Comparison of ENCODE assay signal across 11 cellular contexts in the genomic region with DNA sequence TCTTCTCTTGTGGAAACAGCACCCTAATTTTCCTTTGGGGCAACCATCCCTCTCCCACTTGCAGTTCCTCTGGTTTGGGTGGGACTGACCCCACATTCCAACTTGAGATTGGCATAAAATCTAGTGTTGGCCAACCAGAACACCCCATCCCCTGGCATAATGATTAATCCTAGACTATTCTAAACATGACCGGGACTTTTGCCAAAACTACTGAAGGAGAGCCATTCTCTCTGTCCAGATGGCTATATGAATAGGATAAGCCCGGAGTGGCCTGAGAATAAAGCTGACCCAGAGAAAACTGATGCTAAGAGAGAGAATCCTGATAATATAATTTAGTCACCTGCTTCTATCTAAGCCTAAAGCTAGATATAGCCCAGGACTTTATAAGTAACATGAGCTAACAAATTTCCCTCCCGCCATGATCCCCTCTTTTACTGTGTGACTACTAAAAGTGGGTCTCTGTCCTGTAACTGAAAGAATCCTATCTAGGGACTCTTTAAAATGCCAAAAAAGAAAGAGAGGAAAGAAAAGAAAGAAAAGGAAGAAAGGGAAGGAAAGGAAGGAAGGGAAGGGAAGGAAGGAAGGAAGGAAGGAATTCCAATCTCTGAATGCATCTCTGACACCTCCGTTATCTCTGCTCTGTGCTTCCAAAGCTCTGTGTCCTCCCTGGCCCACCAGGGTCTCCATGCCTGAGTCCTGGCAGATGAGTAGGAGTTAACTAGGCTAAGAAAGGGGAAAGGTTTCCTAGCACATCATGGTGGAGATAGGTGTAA. TPM values are rescaled to one million over a fixed set of nuclear protein-coding genes. Genes with fewer than 3 reads are reported as not detected.
DNase-seq lines count a peak whose midpoint lies in the region; ATAC-seq and TF ChIP-seq lines count a peak whose summit lies in the region.
"Had no signal": no experiment of that assay in that cellular context is flagged by ENCODE, and none has a peak within 500 bp of the region (broad histone marks: within the 10 kb centered on the region; RNA-seq: fewer than 3 reads in every experiment).

No MANE protein-coding gene starts in this region.

- H3K79me2 ChIP-seq in GM23248 (ENCODE audit: insufficient read depth), result no peaks in the 10 kb centered on the region

- H3K36me3 ChIP-seq in GM23248 (ENCODE audit: low read depth) (0 out of 2 replicates have a peak, but pooled peaks cover 5% of the 10 kb centered on the region), testis (ENCODE audit: low read depth, missing control alignments) (no peaks in the 10 kb centered on the region)
- H3K36me3 ChIP-seq: suprapubic skin had no signal

- H3K4me1 ChIP-seq in GM23248 (ENCODE audit: insufficient read depth) (peaks cover 17% of the 10 kb centered on the region), testis (no peaks in the 10 kb centered on the region)
- H3K4me1 ChIP-seq: suprapubic skin had no signal

- TF ChIP-seq CTCF in AG04450 (IDR thresholded peaks at IDR 0.05; ENCODE audit: low read depth, low read length), result no peak
- no peak for TF ChIP-seq CTCF in activated B cell treated with CpG ODN at 0.5 μM for 24 hours (IDR thresholded peaks at IDR 0.05)
- TF ChIP-seq CTCF in foreskin fibroblast (IDR thresholded peaks at IDR 0.05; ENCODE audit: low read depth, low read length), result no peak
- no peak for TF ChIP-seq CTCF in GM13977 (IDR thresholded peaks at IDR 0.05; ENCODE audit: extremely low read depth, insufficient read depth, missing control alignments)
- no peak for TF ChIP-seq CTCF in testis (IDR thresholded peaks at IDR 0.05)

- H3F3A ChIP-seq in GM23248 (ENCODE audit: insufficient read depth), result peaks cover 23% of the 10 kb centered on the region; the same call in 1 of the 2 replicates

- no peak overlapping the region for H3K9ac ChIP-seq in GM23248

- H3K4me3 ChIP-seq in AG04450 (ENCODE audit: low read depth, low read length), result no peak overlapping the region
- no peak overlapping the region for H3K4me3 ChIP-seq in GM23248
- H3K4me3 ChIP-seq in foreskin fibroblast (ENCODE audit: low read depth in 1 of 2, low read length in 2 of 2), result no peak overlapping the region
- no peak overlapping the region for H3K4me3 ChIP-seq in testis
- H3K4me3 ChIP-seq: suprapubic skin had no signal

- H2AFZ ChIP-seq in GM23248, result no peak overlapping the region

- in situ Hi-C loops in GM23248 (cut with MboI) (no loop called here), GM13977 (cut with MboI; ENCODE audit: low pct_unique_long_range_greater_than_20kb, low sequenced_read_pairs, unreplicated experiment) (loop anchor here (25.0 kb wide), 1 partner anchor 381 kb away; no protein-coding TSS in a partner anchor)

- ATAC-seq in activated B cell treated with CpG ODN at 0.5 μM for 24 hours (ENCODE audit: low read depth), result no peak

- H3K9me3 ChIP-seq in AG04450 (ENCODE audit: control insufficient read depth, insufficient read depth, low read length), result no peaks in the 10 kb centered on the region
- H3K9me3 ChIP-seq in GM23248 (ENCODE audit: low read depth), result no peaks in the 10 kb centered on the region
- no peaks in the 10 kb centered on the region for H3K9me3 ChIP-seq in testis
- H3K9me3 ChIP-seq: suprapubic skin had no signal

- DNase-seq in AG04450 (ENCODE audit: low read depth, low spot score), result peak; percentile 39
- peak; percentile 70 for DNase-seq in GM23248
- DNase-seq in activated B cell treated with CpG ODN at 0.5 μM for 24 hours, result no peak
- DNase-seq in foreskin fibroblast, result peak; percentile 73 to 89
- no peak for DNase-seq in stimulated activated CD4-positive, alpha-beta T cell treated with anti-CD3 and anti-CD28 coated beads, Interleukin-4, amount 100 ng/mL, for 24 hours
- DNase-seq in GM13977 (ENCODE audit: low spot score), result no peak
- no peak for DNase-seq in NCI-H82 (lab: John Stamatoyannopoulos, UW)
- DNase-seq in testis, result no peak
- DNase-seq: activated T-cell treated with anti-CD3 and anti-CD28 coated beads for 4 hours, NCI-H510A treated with DMSO at 0.1 percent for 48 hours had no signal

- 70 to 71% methylated on average over 4 of the region's 4 CpGs for WGBS in GM23248 (ENCODE audit: low coverage in 1 of 2, low lambda C conversion rate in 2 of 2, missing lambda C conversion rate in 2 of 2), 2 experiments
- WGBS in testis, 2 donors, result 59 to 87% methylated on average over 4 of the region's 4 CpGs

- peaks cover 12% of the 10 kb centered on the region for H3K27me3 Mint-ChIP-seq in activated B cell treated with CpG ODN at 0.5 μM for 24 hours

- POLR2A ChIA-PET in AG04450 (lab: Yijun Ruan, JAX) (interaction anchor here (2.5 kb wide), 1 partner anchor 9 kb away, joined by 20 read pairs; no protein-coding TSS in a partner anchor), activated B cell treated with CpG ODN at 0.5 μM for 24 hours (lab: Charles Lee) (no interaction called here)

- no peak overlapping the region for H3K4me3 Mint-ChIP-seq in activated B cell treated with CpG ODN at 0.5 μM for 24 hours

- no peaks in the 10 kb centered on the region for H4K20me1 ChIP-seq in GM23248 (ENCODE audit: insufficient read depth)

- peaks cover 11% of the 10 kb centered on the region for H3K4me1 Mint-ChIP-seq in activated B cell treated with CpG ODN at 0.5 μM for 24 hours

- CTCF ChIA-PET in AG04450 (lab: Charles Lee), result interaction anchor here (0.6 to 1.8 kb wide), 3 partner anchors 8 to 11 kb away, joined by 3 to 8 read pairs (median 5); no protein-coding TSS in a partner anchor
- CTCF ChIA-PET in activated B cell treated with CpG ODN at 0.5 μM for 24 hours (lab: Charles Lee), result interaction anchor here (1.4 kb wide), 1 partner anchor 10 kb away, joined by 4 read pairs; no protein-coding TSS in a partner anchor

- no peaks in the 10 kb centered on the region for H3K9me2 ChIP-seq in GM23248 (ENCODE audit: insufficient read depth)

- H3K27ac Mint-ChIP-seq in activated B cell treated with CpG ODN at 0.5 μM for 24 hours, result peak overlapping the region; percentile 80

- intact Hi-C loops in activated B cell treated with CpG ODN at 0.5 μM for 24 hours (cut with micrococcal nuclease), result no loop called here
- intact Hi-C loops in testis (cut with DNase I; ENCODE audit: low total_unique reads), result no loop called here

- no peak for TF ChIP-seq POLR2A in testis (IDR thresholded peaks at IDR 0.05)

- H3K36me3 Mint-ChIP-seq in activated B cell treated with CpG ODN at 0.5 μM for 24 hours (ENCODE audit: low read depth), result no peaks in the 10 kb centered on the region

- H3K27ac ChIP-seq in AG04450 (ENCODE audit: low read depth, low read length) (peak overlapping the region; percentile 59), GM23248 (no peak overlapping the region), testis (no peak overlapping the region)
- H3K27ac ChIP-seq: suprapubic skin had no signal

- H3K4me2 ChIP-seq in GM23248 (ENCODE audit: unreplicated experiment), result peak overlapping the region; percentile 6

- no peaks in the 10 kb centered on the region for H3K27me3 ChIP-seq in AG04450 (ENCODE audit: control insufficient read depth, insufficient read depth, low read length)
- H3K27me3 ChIP-seq in GM23248 (replicated peaks; ENCODE audit: insufficient read depth), result no peaks in the 10 kb centered on the region
- H3K27me3 ChIP-seq in testis, result no peaks in the 10 kb centered on the region

- peaks cover 3% of the 10 kb centered on the region for H3K9me3 Mint-ChIP-seq in activated B cell treated with CpG ODN at 0.5 μM for 24 hours

RNA-seq across cellular contexts. Expression of a gene that starts 28.0 kb away (rescaled TPM):
- 172 and 177 TPM in 2 replicates for polyA plus RNA-seq in AG04450 (2011; rRNA removed)
- polyA minus RNA-seq in AG04450 (2011; rRNA and poly(A)+ RNA removed), result 134 and 169 TPM in 2 replicates
- 55.2 and 62.5 TPM in 2 replicates for total RNA-seq in GM23248 (2014; rRNA removed; shearing (Covaris generic))
- 122 and 129 TPM in 2 replicates for polyA plus RNA-seq in GM23248 (2016; fragmentation: Nextera tagmentation; extraction: Ambion mirVana)
- total RNA-seq in activated B cell treated with CpG ODN at 0.5 μM for 24 hours, result 157 and 162 TPM in 2 replicates
- total RNA-seq in testis, result 100 to 1,000 TPM; 108 to 185 TPM
- polyA plus RNA-seq in testis (ENCODE audit: insufficient read depth, low read depth, low replicate concordance), result 264 TPM

Comparison
In these comparisons a context has a peak if more than half of its experiments do, and no peak if none do; other contexts are left out.
1. DNase-seq: peak in AG04450 (single experiment), GM23248 (single experiment) and foreskin fibroblast (2 of 2); none in activated B cell treated with CpG ODN at 0.5 μM for 24 hours (single experiment), stimulated activated CD4-positive, alpha-beta T cell treated with anti-CD3 and anti-CD28 coated beads, Interleukin-4, amount 100 ng/mL, for 24 hours (single experiment), GM13977 (single experiment), NCI-H82 (single experiment) and testis (single experiment).